20 cellular contexts compared by ENCODE assay signal in genomic region chr9:19298601-19299000, GRCh38.
"Had no signal": no experiment of that assay in that cellular context is flagged by ENCODE, and none has a peak within 500 bp of the region (broad histone marks: within the 10 kb centered on the region; RNA-seq: fewer than 3 reads in every experiment).

No MANE protein-coding gene starts in this region.

- DNase-seq: activated CD4-positive, alpha-beta T cell treated with anti-CD3 and anti-CD28 coated beads, Interleukin-2, amount 10 ng/mL, durations not matched to agents 7 days and 5 days; activated CD8-positive, alpha-beta memory T cell treated with anti-CD3 and anti-CD28 coated beads, Interleukin-2, amount 10 ng/mL, durations not matched to agents 7 days and 5 days; activated CD8-positive, alpha-beta T cell treated with anti-CD3 and anti-CD28 coated beads for 36 hours; activated gamma-delta T cell; activated T-cell treated with anti-CD3 and anti-CD28 coated beads for 4 hours; aorta; cerebellar nuclear complex; heart right ventricle; left lung; spleen; stimulated activated CD4-positive, alpha-beta T cell treated with anti-CD3 and anti-CD28 coated beads, Interleukin-4, amount 100 ng/mL, for 1 hour; stimulated activated naive CD4-positive, alpha-beta T cell; testis; trophoblast cell had no signal

- H3K4me3 ChIP-seq: heart right ventricle, left lung, spleen, testis, vagina had no signal

- H3K27ac ChIP-seq: epithelial cell of prostate, heart right ventricle, left lung, parathyroid adenoma, spleen, testis, vagina, VCaP had no signal

- H3K9ac ChIP-seq: parathyroid adenoma had no signal

- H3K27me3 ChIP-seq: heart right ventricle, left lung, spleen, testis, vagina had no signal

- H3K4me1 ChIP-seq: left lung, parathyroid adenoma, spleen, testis, vagina had no signal

- ATAC-seq: activated CD4-positive, CD25-positive, alpha-beta regulatory T cell treated with anti-CD3 and anti-CD28 coated beads, Interleukin-2, amount 50 U/mL, for 24 hours; activated CD8-positive, alpha-beta memory T cell treated with anti-CD3 and anti-CD28 coated beads, Interleukin-2, amount 10 ng/mL, durations not matched to agents 7 days and 5 days; activated CD8-positive, alpha-beta T cell treated with anti-CD3 and anti-CD28 coated beads for 36 hours; heart right ventricle; left lung; sciatic nerve had no signal

- H3K9me3 ChIP-seq: heart right ventricle, left lung, spleen, testis, vagina had no signal
